In genomic region chr10:116779076-116779687, GRCh38 we compare ENCODE assay signal across 23 cellular contexts. TPM values are rescaled to one million over a fixed set of nuclear protein-coding genes. Genes with fewer than 3 reads are reported as not detected.
DNase-seq lines count a peak whose midpoint lies in the region; FAIRE-seq and TF ChIP-seq lines count a peak whose summit lies in the region.
"Had no signal": no experiment of that assay in that cellular context is flagged by ENCODE, and none has a peak within 500 bp of the region (broad histone marks: within the 10 kb centered on the region; RNA-seq: fewer than 3 reads in every experiment).

No MANE protein-coding gene starts in this region.

- H2AFZ ChIP-seq in GM23248 (no peak overlapping the region), H1 (ENCODE audit: low read length) (no peak overlapping the region)

- TF ChIP-seq CTCF in NB4 (IDR thresholded peaks at IDR 0.05; ENCODE audit: low read depth, low read length) (no peak), H1 (IDR thresholded peaks at IDR 0.05; ENCODE audit: control extremely low read depth in 1 of 3, insufficient read depth in 1 of 3, low read depth in 1 of 3, low read length in 3 of 3) (no peak), sigmoid colon (IDR thresholded peaks at IDR 0.05) (no peak)

- no peaks in the 10 kb centered on the region; the same call in 1 of the 2 replicates for H3K79me1 ChIP-seq in H1 (ENCODE audit: low read depth, low read length)

- WGBS in GM23248 (ENCODE audit: low coverage in 1 of 2, low lambda C conversion rate in 2 of 2, missing lambda C conversion rate in 2 of 2), 2 experiments: 70% methylated on average over 16 of the region's 16 CpGs
- 89% methylated on average over 16 of the region's 16 CpGs; no CpG with 5 or more reads in 1 of the 2 experiments for whole genome bisulfite sequencing in H1 (ENCODE audit: extremely low coverage in 1 of 2, insufficient coverage in 1 of 2, insufficient read length in 1 of 2, insufficient replicate concordance in 2 of 2, low coverage in 1 of 2, low lambda C conversion rate in 2 of 2, missing lambda C conversion rate in 1 of 2), 2 experiments
- 78 to 84% methylated on average over 16 of the region's 16 CpGs for WGBS in sigmoid colon, 2 donors

- H4K5ac ChIP-seq in H1 (ENCODE audit: insufficient read length, low read depth, low read length): no peak overlapping the region

- intact Hi-C loops in sigmoid colon (cut with DNase I): no loop called here

- H3K79me2 ChIP-seq in GM23248 (ENCODE audit: insufficient read depth) (no peaks in the 10 kb centered on the region), H1 (ENCODE audit: control insufficient read depth in 1 of 2, insufficient read depth in 2 of 2, low read length in 2 of 2) (no peaks in the 10 kb centered on the region)

- no peak overlapping the region for H3K27ac ChIP-seq in GM23248
- H3K27ac ChIP-seq in H1 (ENCODE audit: low read depth, low read length): no peak overlapping the region
- H3K27ac ChIP-seq in sigmoid colon: no peak overlapping the region
- H3K27ac ChIP-seq: adrenal gland, lower lobe of right lung, right lobe of liver, thyroid gland had no signal

- H3K4me1 ChIP-seq in GM23248 (ENCODE audit: insufficient read depth) (peaks cover 6% of the 10 kb centered on the region; the same call in 1 of the 2 replicates), H1 (replicated peaks in 1 of 4; ENCODE audit: control insufficient read depth in 3 of 4, insufficient read depth in 4 of 4, low read length in 3 of 4) (no peaks in the 10 kb centered on the region; a peak in 1 of 7 replicates), sigmoid colon (no peaks in the 10 kb centered on the region), HAP-1 (no peaks in the 10 kb centered on the region)
- H3K4me1 ChIP-seq: adrenal gland, lower lobe of right lung, right lobe of liver had no signal

- TF ChIP-seq POLR2A in NB4 (IDR thresholded peaks at IDR 0.05; ENCODE audit: extremely low read depth, insufficient read length): no peak
- TF ChIP-seq POLR2A in H1 (IDR thresholded peaks at IDR 0.05; ENCODE audit: control extremely low read depth in 1 of 2, low read depth in 2 of 2, low read length in 2 of 2): no peak
- TF ChIP-seq POLR2A in sigmoid colon (IDR thresholded peaks at IDR 0.05): no peak

- H3K4ac ChIP-seq in H1 (replicated peaks; ENCODE audit: insufficient read length, low read depth, low read length): no peak overlapping the region

- H3K4me2 ChIP-seq in GM23248 (ENCODE audit: unreplicated experiment) (no peak overlapping the region), H1 (ENCODE audit: insufficient read depth in 1 of 2, low read depth in 2 of 2, low read length in 2 of 2) (no peak overlapping the region)

- H3K56ac ChIP-seq in H1 (replicated peaks; ENCODE audit: insufficient read length, low read depth, low read length): no peak overlapping the region

- H4K91ac ChIP-seq in H1 (replicated peaks; ENCODE audit: insufficient read length, low read length): no peak overlapping the region

- no peak overlapping the region for H3K14ac ChIP-seq in H1 (ENCODE audit: insufficient read length)

- H2BK15ac ChIP-seq in H1 (ENCODE audit: low read length): 0 out of 2 replicates have a peak overlapping the region, but pooled peaks have one; percentile 29

- no peak overlapping the region for H3K23ac ChIP-seq in H1 (ENCODE audit: insufficient read length)

- H3K9me3 ChIP-seq in GM23248 (ENCODE audit: low read depth) (no peaks in the 10 kb centered on the region), H1 (ENCODE audit: insufficient read depth in 2 of 2, low read depth in 1 of 2, low read length in 1 of 2) (no peaks in the 10 kb centered on the region), sigmoid colon (no peaks in the 10 kb centered on the region), HAP-1 (no peaks in the 10 kb centered on the region)
- H3K9me3 ChIP-seq: adrenal gland, lower lobe of right lung, right lobe of liver, thyroid gland had no signal

- H3K23me2 ChIP-seq in H1 (ENCODE audit: low read depth, low read length): no peaks in the 10 kb centered on the region

- no peak for FAIRE-seq in H1 (lab: Jason Lieb, UNC)
- FAIRE-seq: colon, GM18507, TTC549 had no signal

- DNase-seq in GM23248: peak; percentile 49
- DNase-seq in NB4 (ENCODE audit: low read depth): peak; percentile 14
- no peak for DNase-seq in H1 (ENCODE audit: low read depth in 1 of 2, low spot score in 2 of 2)
- DNase-seq in sigmoid colon: peak; percentile 56
- DNase-seq in GF-D8 (lab: John Stamatoyannopoulos, UW): no peak
- DNase-seq in NCI-H1694 treated with DMSO at 0.1 percent for 48 hours (lab: John Stamatoyannopoulos, UW): no peak
- no peak for DNase-seq in HAP-1 (ENCODE audit: low spot score in 2 of 2)
- DNase-seq: CD4-positive, CD25-positive, alpha-beta regulatory T cell; effector memory CD8-positive, alpha-beta T cell; GOT3; islet precursor cell; lower lobe of right lung; NCI-H2107; NCI-H446 treated with DMSO at 0.1 percent for 48 hours; right lobe of liver; stimulated activated CD4-positive, alpha-beta T cell treated with anti-CD3 and anti-CD28 coated beads, Interleukin-15, amount 100 ng/mL, for 24 hours; stimulated activated naive CD8-positive, alpha-beta T cell treated with anti-CD3 and anti-CD28 coated beads, Interleukin-15, amount 100 ng/mL, for 72 hours; T-cell; thyroid gland had no signal

- no peaks in the 10 kb centered on the region for H3K9me2 ChIP-seq in GM23248 (ENCODE audit: insufficient read depth)

- no peak overlapping the region for H2BK20ac ChIP-seq in H1 (ENCODE audit: low read length)

- no peak overlapping the region; the same call in 1 of the 2 replicates for H3K18ac ChIP-seq in H1 (ENCODE audit: extremely low read depth, low read length)

- H4K20me1 ChIP-seq in GM23248 (ENCODE audit: insufficient read depth) (no peaks in the 10 kb centered on the region), H1 (replicated peaks in 1 of 2; ENCODE audit: control insufficient read depth in 1 of 2, insufficient read depth in 2 of 2, low read length in 2 of 2) (no peaks in the 10 kb centered on the region)

- H3F3A ChIP-seq in GM23248 (ENCODE audit: insufficient read depth): no peaks in the 10 kb centered on the region

- peak overlapping the region; percentile 17; the same call in 1 of the 2 replicates for H2BK12ac ChIP-seq in H1 (ENCODE audit: low read depth, low read length)

- H3K27me3 ChIP-seq in GM23248 (replicated peaks; ENCODE audit: insufficient read depth) (no peaks in the 10 kb centered on the region), H1 (replicated peaks in 1 of 4; ENCODE audit: control insufficient read depth in 3 of 4, extremely low read depth in 1 of 4, insufficient read depth in 3 of 4, low read length in 3 of 4) (no peaks in the 10 kb centered on the region), sigmoid colon (no peaks in the 10 kb centered on the region), HAP-1 (ENCODE audit: low read depth) (no peaks in the 10 kb centered on the region)
- H3K27me3 ChIP-seq: adrenal gland, right lobe of liver, thyroid gland had no signal

- no peaks in the 10 kb centered on the region for H3K36me3 ChIP-seq in GM23248 (ENCODE audit: low read depth)
- H3K36me3 ChIP-seq in H1 (ENCODE audit: control insufficient read depth in 2 of 4, insufficient read depth in 4 of 4, low read length in 3 of 4): no peaks in the 10 kb centered on the region
- no peaks in the 10 kb centered on the region for H3K36me3 ChIP-seq in sigmoid colon
- no peaks in the 10 kb centered on the region for H3K36me3 ChIP-seq in HAP-1 (replicated peaks)
- H3K36me3 ChIP-seq: adrenal gland, lower lobe of right lung, right lobe of liver, thyroid gland had no signal

- in situ Hi-C loops in GM23248 (cut with MboI): no loop called here
- in situ Hi-C loops in HAP-1 (cut with MboI; ENCODE audit: low sequenced_read_pairs): loop anchor here (25.0 kb wide), 1 partner anchor 317 kb away; no protein-coding TSS in a partner anchor

- H4K8ac ChIP-seq in H1 (ENCODE audit: extremely low read depth, insufficient read depth, low read length): no peak overlapping the region

- H3K9ac ChIP-seq in GM23248 (no peak overlapping the region), H1 (replicated peaks in 1 of 4; ENCODE audit: extremely low read depth in 1 of 4, low read depth in 3 of 4, low read length in 3 of 4) (no peak overlapping the region)

- CTCF ChIA-PET in H1 (lab: Charles Lee; ENCODE audit: partially characterized antibody): interaction anchor here (0.8 to 5.3 kb wide), 15 partner anchors 9 to 386 kb away, joined by 3 to 68 read pairs (median 4); no protein-coding TSS in a partner anchor

- H3K4me3 ChIP-seq in GM23248 (no peak overlapping the region), NB4 (ENCODE audit: low read depth, low read length) (no peak overlapping the region), H1 (ENCODE audit: extremely low read depth in 1 of 4, insufficient read depth in 2 of 4, low read depth in 3 of 4, low read length in 4 of 4) (no peak overlapping the region), sigmoid colon (no peak overlapping the region), HAP-1 (no peak overlapping the region)
- H3K4me3 ChIP-seq: adrenal gland, lower lobe of right lung, right lobe of liver, thyroid gland had no signal

- H2BK5ac ChIP-seq in H1 (ENCODE audit: low read depth, low read length): no peak overlapping the region

- no peak overlapping the region for H2AK5ac ChIP-seq in H1 (ENCODE audit: low read depth, low read length)

- TF ChIP-seq EP300 in H1 (IDR thresholded peaks at IDR 0.05; ENCODE audit: borderline replicate concordance in 1 of 2, low read depth in 2 of 2, low read length in 2 of 2) (no peak), sigmoid colon (IDR thresholded peaks at IDR 0.05) (no peak)

- POLR2A ChIA-PET in H1 (lab: Charles Lee; ENCODE audit: partially characterized antibody): interaction anchor here (0.9 to 1.4 kb wide), 2 partner anchors 8 to 70 kb away, joined by 3 read pairs; partner anchors contain the start of gene ENO4

- TF ChIP-seq RAD21 in H1 (IDR thresholded peaks at IDR 0.05 in 1 of 2, conservative IDR thresholded peaks at IDR 0.05 in 1 of 2; ENCODE audit: low read depth in 2 of 2, low read length in 2 of 2): no peak

- H2BK120ac ChIP-seq in H1 (replicated peaks; ENCODE audit: low read depth, low read length): no peak overlapping the region

TF ChIP-seq in H1, 55 proteins besides CTCF, POLR2A, EP300 and RAD21 (continues in another document):
- TF ChIP-seq CBX8 (IDR thresholded peaks at IDR 0.05; ENCODE audit: borderline replicate concordance, low read depth, low read length): no peak

RNA-seq across cellular contexts. Expression of gene HSPA12A, which starts 36.8 kb away (rescaled TPM):
- 4.8 and 4.9 TPM in 2 replicates for total RNA-seq in GM23248 (2014; rRNA removed; shearing (Covaris generic))
- polyA plus RNA-seq in GM23248 (2016; fragmentation: Nextera tagmentation; extraction: Ambion mirVana) (5.4 and 5.6 TPM in 2 replicates), H1 (2011; rRNA removed) (3.1 and 3.2 TPM in 2 replicates), sigmoid colon (1 to 10 TPM; 1.4 to 3.6 (median 3.0) TPM)
- 4.8 and 6.9 TPM in 2 replicates for total RNA-seq in H1 (2021; fragmentation: NEBNext Ultra II Directional; extraction: Animal tissue kit (Norgen Biotek cat#: 25700))
- polyA plus RNA-seq in H1 (2011; cell fraction: cytosol; rRNA removed): 4.0 TPM
- polyA plus RNA-seq in H1 (2011; cell fraction: nucleus; rRNA removed): 6.6 TPM
- polyA plus RNA-seq in H1 (2012, experiment 1 of 2): 2.8 to 4.9 TPM (median 3.6 TPM) in 4 replicates
- 1.1 TPM for polyA plus RNA-seq in H1 (2012, experiment 2 of 2)
- polyA plus RNA-seq in H1 (2013, experiment 1 of 2): 3.7 TPM
- polyA plus RNA-seq in H1 (2013, experiment 2 of 2): 3.2 TPM
- 7.8 and 14.4 TPM in 2 replicates for polyA minus RNA-seq in H1 (2011; rRNA and poly(A)+ RNA removed)
- polyA minus RNA-seq in H1 (2011; cell fraction: cytosol; rRNA and poly(A)+ RNA removed): 3.2 TPM
- 10.1 TPM for polyA minus RNA-seq in H1 (2011; cell fraction: nucleus; rRNA and poly(A)+ RNA removed)
- total RNA-seq in sigmoid colon: 10 to 100 TPM; 12.3 to 17.4 (median 15.4) TPM

Comparison
In these comparisons a context has a peak if more than half of its experiments do, and no peak if none do; other contexts are left out.
1. DNase-seq: peak in GM23248 (single experiment), NB4 (single experiment) and sigmoid colon (single experiment); none in H1 (0 of 2), GF-D8 (single experiment), NCI-H1694 treated with DMSO at 0.1 percent for 48 hours (single experiment) and HAP-1 (0 of 2).